ENCODE assay signal across 27 cellular contexts in the genomic region with DNA sequence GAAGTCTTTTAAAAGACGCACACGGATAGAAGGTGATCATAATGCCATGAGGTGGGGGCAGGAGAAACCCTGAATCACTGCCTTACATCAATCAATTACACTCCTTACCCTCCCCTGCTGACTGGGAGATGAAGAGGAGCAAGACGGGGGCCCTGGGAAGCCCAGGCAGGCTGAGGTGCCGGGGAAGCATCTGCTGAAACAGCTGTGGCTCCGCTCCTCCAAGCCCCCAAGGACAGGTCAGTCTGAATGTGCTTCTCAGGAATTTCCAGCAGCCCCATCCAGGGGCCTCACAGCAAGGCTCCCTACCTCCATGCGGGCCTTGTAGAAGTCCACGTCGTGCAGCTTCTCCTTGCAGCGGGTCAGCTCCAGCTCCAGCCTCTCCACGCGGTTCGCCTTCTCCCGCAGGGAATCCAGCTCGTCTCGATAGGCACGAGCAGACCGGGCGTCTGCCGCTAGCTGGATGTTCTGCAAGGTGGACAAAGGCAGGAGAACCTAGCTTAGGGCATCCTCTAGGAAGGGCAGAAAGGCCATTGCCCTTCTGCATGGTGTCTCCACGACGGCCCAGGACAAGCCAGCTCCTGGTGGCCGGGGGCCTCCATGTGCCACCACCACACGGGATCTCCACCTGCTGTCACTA.
"Had no signal": no experiment of that assay in that cellular context is flagged by ENCODE, and none has a peak within 500 bp of the region (broad histone marks: within the 10 kb centered on the region; RNA-seq: fewer than 3 reads in every experiment).

No MANE protein-coding gene starts in this region.

- H3K9me3 ChIP-seq: MG63 had no signal

- H3K27ac ChIP-seq: brain microvascular endothelial cell, cardiac muscle cell, SK-N-MC, WERI-Rb-1 had no signal

- H3K36me3 ChIP-seq: brain microvascular endothelial cell, cardiac muscle cell, MG63 had no signal

- DNase-seq: activated CD4-positive, alpha-beta T cell treated with anti-CD3 and anti-CD28 coated beads for 36 hours; activated CD4-positive, alpha-beta T cell treated with anti-CD3 and anti-CD28 coated beads, Interleukin-2, amount 50 U/mL, for 1 hour; activated CD8-positive, alpha-beta memory T cell treated with anti-CD3 and anti-CD28 coated beads, Interleukin-2, amount 50 U/mL, for 48 hours; activated CD8-positive, alpha-beta T cell treated with anti-CD3 and anti-CD28 coated beads, Interleukin-2, amount 10 ng/mL, durations not matched to agents 7 days and 5 days; activated effector memory CD4-positive, alpha-beta T cell treated with anti-CD3 and anti-CD28 coated beads, Interleukin-2, amount 50 U/mL, for 16 hours; activated naive CD4-positive, alpha-beta T cell treated with Interleukin-2 at 50 U/mL for 16 hours; activated naive CD8-positive, alpha-beta T cell treated with anti-CD3 and anti-CD28 coated beads for 36 hours; activated T-cell treated with anti-CD3 and anti-CD28 coated beads, Interleukin-2, amount 50 U/mL, for 4 hours; brain microvascular endothelial cell; MG63; NCI-H1105; NCI-H1436 treated with DMSO at 0.1 percent for 48 hours; NCI-H187; NCI-H2081; NCI-H510A treated with DMSO at 0.1 percent for 48 hours; NCI-H69; NK-92 treated with Interleukin-12 subunit alpha and Interleukin-12 subunit beta, amount 100 ng/mL, for 24 hours; OCI-M1; RPMI8226; T-cell; T-helper 2 cell; T1000; WERI-Rb-1 had no signal

- ATAC-seq: activated CD4-positive, alpha-beta T cell treated with anti-CD3 and anti-CD28 coated beads for 36 hours; activated CD8-positive, alpha-beta T cell treated with anti-CD3 and anti-CD28 coated beads, Interleukin-2, amount 10 ng/mL, durations not matched to agents 7 days and 5 days; activated T-cell treated with anti-CD3 and anti-CD28 coated beads, Interleukin-2, amount 50 U/mL, for 4 hours; Panc1; Right ventricle myocardium inferior; T-cell had no signal

- H3K9me3 Mint-ChIP-seq: activated naive CD8-positive, alpha-beta T cell treated with anti-CD3 and anti-CD28 coated beads for 36 hours; activated T-cell treated with anti-CD3 and anti-CD28 coated beads, Interleukin-2, amount 50 U/mL, for 4 hours; T-cell had no signal

- H3K27me3 Mint-ChIP-seq: activated CD4-positive, alpha-beta T cell treated with anti-CD3 and anti-CD28 coated beads for 36 hours; activated naive CD8-positive, alpha-beta T cell treated with anti-CD3 and anti-CD28 coated beads for 36 hours; T-cell had no signal

- H3K27me3 ChIP-seq: brain microvascular endothelial cell, MG63 had no signal

- H3K4me3 ChIP-seq: cardiac muscle cell, MG63, SK-N-MC had no signal

- H3K4me3 Mint-ChIP-seq: activated CD4-positive, alpha-beta T cell treated with anti-CD3 and anti-CD28 coated beads for 36 hours; activated CD8-positive, alpha-beta T cell treated with anti-CD3 and anti-CD28 coated beads, Interleukin-2, amount 10 ng/mL, durations not matched to agents 7 days and 5 days; activated naive CD8-positive, alpha-beta T cell treated with anti-CD3 and anti-CD28 coated beads for 36 hours; activated T-cell treated with anti-CD3 and anti-CD28 coated beads, Interleukin-2, amount 50 U/mL, for 4 hours; T-cell had no signal

- H3K27ac Mint-ChIP-seq: activated CD4-positive, alpha-beta T cell treated with anti-CD3 and anti-CD28 coated beads for 36 hours; activated CD8-positive, alpha-beta T cell treated with anti-CD3 and anti-CD28 coated beads, Interleukin-2, amount 10 ng/mL, durations not matched to agents 7 days and 5 days; activated naive CD8-positive, alpha-beta T cell treated with anti-CD3 and anti-CD28 coated beads for 36 hours had no signal
